ENCODE assay signal across 27 cellular contexts in the genomic region with DNA sequence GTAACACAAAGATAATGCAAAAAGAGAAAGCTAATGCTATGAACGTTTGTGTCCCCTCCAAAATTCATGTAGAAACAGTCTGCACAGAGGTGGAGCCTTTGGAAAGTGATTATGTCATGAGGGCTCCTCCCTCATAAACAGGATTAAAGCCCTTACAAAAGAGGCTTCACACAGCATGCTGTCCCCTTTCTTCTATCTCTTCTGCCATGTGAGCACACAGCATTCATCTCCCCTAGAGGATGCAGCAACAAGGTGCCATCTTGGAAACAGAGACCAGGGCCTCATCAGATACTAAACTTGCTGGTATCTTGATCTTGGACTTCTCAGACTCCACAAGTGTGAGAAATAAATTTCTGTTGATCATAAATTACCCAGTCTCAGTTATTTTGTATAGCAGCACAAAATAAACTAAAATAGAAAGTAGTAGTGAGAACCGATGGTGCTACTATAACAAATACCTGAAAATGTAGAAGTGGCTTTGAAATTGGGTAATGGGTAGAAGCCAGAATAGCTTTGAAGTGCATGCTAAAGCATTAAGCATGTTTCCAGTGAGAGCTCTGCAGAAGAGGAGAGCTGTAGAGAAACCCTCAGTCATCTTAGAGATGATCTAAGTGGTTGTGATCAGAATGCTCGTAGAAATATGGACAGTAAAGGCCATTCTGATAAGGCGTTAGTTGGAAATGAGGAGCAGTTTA.
"Had no signal": no experiment of that assay in that cellular context is flagged by ENCODE, and none has a peak within 500 bp of the region (broad histone marks: within the 10 kb centered on the region; RNA-seq: fewer than 3 reads in every experiment).

No MANE protein-coding gene starts in this region.

- DNase-seq: activated CD4-positive, alpha-beta T cell treated with anti-CD3 and anti-CD28 coated beads, Interleukin-2, amount 50 U/mL, for 4 hours; activated CD8-positive, alpha-beta memory T cell treated with anti-CD3 and anti-CD28 coated beads for 24 hours; activated CD8-positive, alpha-beta memory T cell treated with anti-CD3 and anti-CD28 coated beads, Interleukin-2, amount 50 U/mL, for 4 hours; activated naive CD4-positive, alpha-beta T cell; activated naive CD8-positive, alpha-beta T cell treated with anti-CD3 and anti-CD28 coated beads for 36 hours; activated T-cell treated with anti-CD3 and anti-CD28 coated beads, Interleukin-2, amount 50 U/mL, for 24 hours; central memory CD4-positive, alpha-beta T cell; dermis blood vessel endothelial cell; effector CD8-positive, alpha-beta T cell; erythroblast; foreskin fibroblast; heart right ventricle; lower lobe of right lung; naive thymus-derived CD4-positive, alpha-beta T cell; retina; sigmoid colon; stimulated activated CD4-positive, alpha-beta T cell treated with anti-CD3 and anti-CD28 coated beads, Interleukin-15, amount 100 ng/mL, for 24 hours; stomach; transverse colon had no signal

- H3K27me3 Mint-ChIP-seq: activated naive CD8-positive, alpha-beta T cell treated with anti-CD3 and anti-CD28 coated beads for 36 hours; activated T-cell treated with anti-CD3 and anti-CD28 coated beads, Interleukin-2, amount 50 U/mL, for 24 hours; naive thymus-derived CD4-positive, alpha-beta T cell; stimulated activated memory B cell treated with anti-CD40 and anti-IgM and Interleukin-4, amounts not matched to agents 10 μg/mL and 1 μg/mL and 100 μg/mL, for 72 hours had no signal

- H3K4me2 ChIP-seq: smooth muscle cell had no signal

- H3K27ac Mint-ChIP-seq: activated naive CD8-positive, alpha-beta T cell treated with anti-CD3 and anti-CD28 coated beads for 36 hours; activated T-helper 2 cell treated with anti-CD3 and anti-CD28 coated beads, Interferon-gamma antibody, Interleukin-2, Interleukin-4, amounts not matched to agents 10 μg/mL and 5 μg/mL and 100 μg/mL, durations not matched to agents 14 hours and 24 hours and 36 hours; stimulated activated memory B cell treated with anti-CD40 and anti-IgM and Interleukin-4, amounts not matched to agents 10 μg/mL and 1 μg/mL and 100 μg/mL, for 72 hours had no signal

- FAIRE-seq: astrocyte, TTC549, urothelium cell line had no signal

- H3K27me3 ChIP-seq: heart right ventricle, sigmoid colon, stomach, transverse colon had no signal

- H3K4me3 ChIP-seq: heart right ventricle, lower lobe of right lung, sigmoid colon, smooth muscle cell, stomach, transverse colon had no signal

- H3K4me1 ChIP-seq: heart right ventricle, lower lobe of right lung, sigmoid colon, stomach, transverse colon had no signal

- ATAC-seq: heart right ventricle; left lobe of liver; lower lobe of right lung; naive thymus-derived CD4-positive, alpha-beta T cell; stimulated activated memory B cell treated with anti-CD40 and anti-IgM and Interleukin-4, amounts not matched to agents 10 μg/mL and 1 μg/mL and 100 μg/mL, for 72 hours had no signal

- H3K4me3 Mint-ChIP-seq: activated naive CD8-positive, alpha-beta T cell treated with anti-CD3 and anti-CD28 coated beads for 36 hours; activated T-cell treated with anti-CD3 and anti-CD28 coated beads, Interleukin-2, amount 50 U/mL, for 24 hours; naive thymus-derived CD4-positive, alpha-beta T cell; neural crest cell; stimulated activated memory B cell treated with anti-CD40 and anti-IgM and Interleukin-4, amounts not matched to agents 10 μg/mL and 1 μg/mL and 100 μg/mL, for 72 hours had no signal

- H3K27ac ChIP-seq: heart right ventricle, lower lobe of right lung, sigmoid colon, stomach, transverse colon had no signal
